Comparison of ENCODE assay signal across 15 cellular contexts in the genomic region with DNA sequence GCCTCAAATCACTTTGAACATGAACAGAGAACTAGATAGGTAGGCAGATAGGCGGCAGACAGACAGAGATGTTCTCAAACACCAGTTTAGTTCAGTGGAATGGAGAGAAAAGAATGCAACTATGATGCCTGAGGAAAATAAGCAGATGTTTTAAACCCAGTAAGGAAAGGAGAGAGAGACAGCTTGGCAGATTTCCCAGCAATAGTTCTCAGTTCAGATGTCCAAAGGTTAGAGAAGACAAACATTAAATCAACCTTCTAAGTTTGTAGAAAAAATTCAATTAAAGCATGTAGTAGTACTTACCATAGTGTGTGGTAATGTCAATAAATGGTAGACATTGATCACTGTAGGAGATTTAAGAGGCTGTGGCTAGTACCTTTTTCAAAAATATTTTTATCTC.
DNase-seq lines count a peak whose midpoint lies in the region; ATAC-seq, FAIRE-seq and TF ChIP-seq lines count a peak whose summit lies in the region.
"Had no signal": no experiment of that assay in that cellular context is flagged by ENCODE, and none has a peak within 500 bp of the region (broad histone marks: within the 10 kb centered on the region; RNA-seq: fewer than 3 reads in every experiment).

No MANE protein-coding gene starts in this region.

- peak overlapping the region; percentile 18 for H2AFZ ChIP-seq in ACC112 (ENCODE audit: low read length, unreplicated experiment)
- no peak overlapping the region for H2AFZ ChIP-seq in K562 (ENCODE audit: low read depth, low read length)

- TF ChIP-seq RAD21 in K562 (CRISPR knock-in tag; conservative IDR thresholded peaks at IDR 0.05 in 1 of 2, IDR thresholded peaks at IDR 0.05 in 1 of 2), result no peak

- no peaks in the 10 kb centered on the region for H3K9me1 ChIP-seq in K562 (ENCODE audit: control insufficient read depth, insufficient read depth, low read length)

- CTCF ChIA-PET in K562 (lab: Yijun Ruan, JAX; ENCODE audit: low intra/inter-chr PET ratio), result no interaction called here

- POLR2A ChIA-PET in K562 (lab: Yijun Ruan, JAX), result interaction anchor here (1.1 kb wide), 1 partner anchor 45 kb away, joined by 3 read pairs; no protein-coding TSS in a partner anchor

- peaks cover 25% of the 10 kb centered on the region for H3K4me1 ChIP-seq in ACC112 (ENCODE audit: control insufficient read depth, insufficient read depth, low read length, unreplicated experiment)
- H3K4me1 ChIP-seq in K562 (replicated peaks in 1 of 2; ENCODE audit: control insufficient read depth in 2 of 2, insufficient read depth in 2 of 2, low read length in 2 of 2), result peaks cover 0 to 5% of the 10 kb centered on the region in 2 experiments; a peak in 1 of 5 replicates
- H3K4me1 ChIP-seq in kidney (ENCODE audit: control insufficient read depth in 1 of 2, insufficient read depth in 1 of 2, low read depth in 1 of 2, low read length in 2 of 2), result peaks cover 8 to 10% of the 10 kb centered on the region in 2 donors
- H3K4me1 ChIP-seq: uterus had no signal

- no peak overlapping the region for H3K4me2 ChIP-seq in K562 (ENCODE audit: insufficient read depth, low read length)

- H3K79me2 ChIP-seq in ACC112 (ENCODE audit: control insufficient read depth, insufficient read depth, low read length, unreplicated experiment) (no peaks in the 10 kb centered on the region), K562 (ENCODE audit: control insufficient read depth, insufficient read depth, low read length) (no peaks in the 10 kb centered on the region)

- no peak overlapping the region for H3K9ac ChIP-seq in K562 (ENCODE audit: insufficient read depth in 1 of 2, low read depth in 2 of 2, low read length in 2 of 2)
- H3K9ac ChIP-seq in kidney (ENCODE audit: low read length in 2 of 2), result no peak overlapping the region

- no peaks in the 10 kb centered on the region for H4K20me1 ChIP-seq in K562 (replicated peaks; ENCODE audit: control insufficient read depth, insufficient read depth, low read length)

- peak; percentile 46 for DNase-seq in HT-29 (ENCODE audit: low spot score)
- no peak for DNase-seq in K562 (ENCODE audit: extremely low read depth in 1 of 4, low spot score in 3 of 4)
- DNase-seq in kidney, result no peak
- no peak for DNase-seq in activated naive CD4-positive, alpha-beta T cell treated with anti-CD3 and anti-CD28 coated beads, Interleukin-2, amount 50 U/mL, for 16 hours
- DNase-seq in HK-2 (ENCODE audit: unreplicated experiment), result no peak
- DNase-seq in NCI-H1930 (lab: John Stamatoyannopoulos, UW), result no peak
- DNase-seq in SK-N-DZ (ENCODE audit: low spot score), result no peak
- DNase-seq: MM.1S, NCI-H524 treated with DMSO at 0.1 percent for 48 hours, SHP77 treated with DMSO at 0.1 percent for 48 hours, uterus, WERI-Rb-1 had no signal

- no peaks in the 10 kb centered on the region for H3K36me3 ChIP-seq in ACC112 (ENCODE audit: insufficient read depth, low read length)
- no peaks in the 10 kb centered on the region for H3K36me3 ChIP-seq in K562 (ENCODE audit: control insufficient read depth, insufficient read depth, low read length)
- no peaks in the 10 kb centered on the region for H3K36me3 ChIP-seq in kidney (ENCODE audit: control insufficient read depth in 1 of 2, insufficient read depth in 2 of 2, low read length in 2 of 2)
- H3K36me3 ChIP-seq: uterus, WERI-Rb-1 had no signal

- TF ChIP-seq CTCF in K562 (IDR thresholded peaks at IDR 0.05 in 2 of 3, conservative IDR thresholded peaks at IDR 0.05 in 1 of 3; ENCODE audit: insufficient read depth in 2 of 3, low read depth in 1 of 3, low read length in 3 of 3), result no peak
- TF ChIP-seq CTCF in kidney (IDR thresholded peaks at IDR 0.05; ENCODE audit: borderline replicate concordance, extremely low read depth, insufficient read depth), result no peak

- no peak for ATAC-seq in K562
- ATAC-seq: natural killer cell treated with Interleukin-12 subunit alpha and Interleukin-12 subunit beta and Interleukin-15 and Interleukin-18, amount 100 ng/mL, for 72 hours had no signal

- H3K9me3 ChIP-seq in K562 (replicated peaks; ENCODE audit: control insufficient read depth, insufficient read depth, low read depth, low read length) (no peaks in the 10 kb centered on the region), kidney (ENCODE audit: control insufficient read depth in 1 of 2, low read length in 2 of 2) (no peaks in the 10 kb centered on the region)
- H3K9me3 ChIP-seq: uterus had no signal

- H3K27me3 ChIP-seq in ACC112 (ENCODE audit: insufficient read depth, low read length) (no peaks in the 10 kb centered on the region), K562 (ENCODE audit: control insufficient read depth in 2 of 2, insufficient read depth in 2 of 2, low read length in 2 of 2) (peaks cover 3 to 9% of the 10 kb centered on the region in 2 experiments; a peak in 4 of 5 replicates)
- H3K27me3 ChIP-seq: uterus had no signal

- no TSS peak for BruUV-seq in K562 (replicated peaks; lab: Mats Ljungman, UMichigan)

- H3K27ac ChIP-seq in ACC112 (ENCODE audit: low read depth, low read length), result no peak overlapping the region
- H3K27ac ChIP-seq in K562 (ENCODE audit: extremely low read depth, low read depth, low read length), result no peak overlapping the region
- no peak overlapping the region for H3K27ac ChIP-seq in kidney (ENCODE audit: low read depth in 2 of 2, low read length in 2 of 2)
- H3K27ac ChIP-seq: uterus, WERI-Rb-1 had no signal

- TF ChIP-seq POLR2A in K562 (conservative IDR thresholded peaks at IDR 0.05), result no peak

- no peak overlapping the region for H3K4me3 ChIP-seq in ACC112 (ENCODE audit: low read depth, low read length)
- H3K4me3 ChIP-seq in K562, result no peak overlapping the region
- no peak overlapping the region for H3K4me3 ChIP-seq in kidney (ENCODE audit: low read length in 2 of 2)
- H3K4me3 ChIP-seq: uterus had no signal

- FAIRE-seq in K562 (lab: Jason Lieb, UNC), result no peak
- FAIRE-seq in kidney (lab: Jason Lieb, UNC), result peak; percentile 25
- FAIRE-seq: islet of Langerhans had no signal

- intact Hi-C loops in K562 (cut with micrococcal nuclease), result no loop called here
- intact Hi-C loops in kidney (cut with DNase I), result no loop called here

- in situ Hi-C loops in K562 (cut with MboI), result no loop called here

- WGBS in K562 (ENCODE audit: insufficient coverage, low coverage, missing lambda C conversion rate), result 0% methylated on average over 1 of the region's 1 CpG

- no peak for TF ChIP-seq EP300 in K562 (IDR thresholded peaks at IDR 0.05; ENCODE audit: low read length)

TF ChIP-seq in K562, 482 proteins besides CTCF, POLR2A, EP300 and RAD21:
- 0 out of 2 replicates have a peak, but pooled peaks have one; percentile 12 for TF ChIP-seq ELF1 (tag; IDR thresholded peaks at IDR 0.05)
- TF ChIP-seq, protein P1, sequence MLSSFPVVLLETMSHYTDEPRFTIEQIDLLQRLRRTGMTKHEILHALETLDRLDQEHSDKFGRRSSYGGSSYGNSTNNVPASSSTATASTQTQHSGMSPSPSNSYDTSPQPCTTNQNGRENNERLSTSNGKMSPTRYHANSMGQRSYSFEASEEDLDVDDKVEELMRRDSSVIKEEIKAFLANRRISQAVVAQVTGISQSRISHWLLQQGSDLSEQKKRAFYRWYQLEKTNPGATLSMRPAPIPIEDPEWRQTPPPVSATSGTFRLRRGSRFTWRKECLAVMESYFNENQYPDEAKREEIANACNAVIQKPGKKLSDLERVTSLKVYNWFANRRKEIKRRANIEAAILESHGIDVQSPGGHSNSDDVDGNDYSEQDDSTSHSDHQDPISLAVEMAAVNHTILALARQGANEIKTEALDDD (IDR thresholded peaks at IDR 0.05), result no peak
